ENCODE assay signal across 24 cellular contexts in genomic region chr2:227115761-227116160, GRCh38.
DNase-seq lines count a peak whose midpoint lies in the region; ATAC-seq and FAIRE-seq lines count a peak whose summit lies in the region.
"Had no signal": no experiment of that assay in that cellular context is flagged by ENCODE, and none has a peak within 500 bp of the region (broad histone marks: within the 10 kb centered on the region; RNA-seq: fewer than 3 reads in every experiment).

No MANE protein-coding gene starts in this region.

- no peak for ATAC-seq in GM18498 (IDR thresholded peaks at IDR 0.05; ENCODE audit: unreplicated experiment)
- ATAC-seq: activated naive CD4-positive, alpha-beta T cell treated with anti-CD3 and anti-CD28 coated beads, Interleukin-2, amount 50 U/mL, for 72 hours; left colon had no signal

- DNase-seq in NCI-H510A treated with DMSO at 0.1 percent for 48 hours (lab: John Stamatoyannopoulos, UW), result peak; percentile 47
- DNase-seq in NCI-H510A (lab: John Stamatoyannopoulos, UW), result no peak
- DNase-seq in HTR-8/SVneo (ENCODE audit: insufficient read length, low spot score), result no peak
- peak; percentile 93 for DNase-seq in fibroblast of gingiva (ENCODE audit: low read depth)
- DNase-seq in urothelium cell line (ENCODE audit: low spot score), result no peak
- DNase-seq in middle frontal gyrus (ENCODE audit: extremely low spot score, low spot score), result no peak
- DNase-seq in activated effector memory CD4-positive, alpha-beta T cell treated with Interleukin-2 at 50 U/mL for 16 hours, result no peak
- DNase-seq: activated CD4-positive, alpha-beta T cell treated with anti-CD3 and anti-CD28 coated beads, Interleukin-2, amount 50 U/mL, for 48 hours; activated CD8-positive, alpha-beta memory T cell treated with anti-CD3 and anti-CD28 coated beads, Interleukin-2, amount 50 U/mL, for 4 hours; aorta; C1 segment of cervical spinal cord; dermis blood vessel endothelial cell; KBM-7; left colon; NCI-H146; NCI-H345; SJCRH30; stimulated activated CD4-positive, alpha-beta T cell treated with anti-CD3 and anti-CD28 coated beads, Interleukin-1b, Interleukin-23, amount 100 ng/mL, for 48 hours; T-helper 1 cell; upper lobe of left lung had no signal

- FAIRE-seq in HTR-8/SVneo (lab: Jason Lieb, UNC) (peak; percentile 63), urothelium cell line (lab: Jason Lieb, UNC) (peak; percentile 13)
- FAIRE-seq: A204.1, endometrium had no signal

Comparison
In these comparisons a context has a peak if more than half of its experiments do, and no peak if none do; other contexts are left out.
1. DNase-seq: peak in NCI-H510A treated with DMSO at 0.1 percent for 48 hours (single experiment) and fibroblast of gingiva (single experiment); none in NCI-H510A (single experiment), HTR-8/SVneo (single experiment), urothelium cell line (single experiment), middle frontal gyrus (single experiment) and activated effector memory CD4-positive, alpha-beta T cell treated with Interleukin-2 at 50 U/mL for 16 hours (single experiment).